In the genomic region with DNA sequence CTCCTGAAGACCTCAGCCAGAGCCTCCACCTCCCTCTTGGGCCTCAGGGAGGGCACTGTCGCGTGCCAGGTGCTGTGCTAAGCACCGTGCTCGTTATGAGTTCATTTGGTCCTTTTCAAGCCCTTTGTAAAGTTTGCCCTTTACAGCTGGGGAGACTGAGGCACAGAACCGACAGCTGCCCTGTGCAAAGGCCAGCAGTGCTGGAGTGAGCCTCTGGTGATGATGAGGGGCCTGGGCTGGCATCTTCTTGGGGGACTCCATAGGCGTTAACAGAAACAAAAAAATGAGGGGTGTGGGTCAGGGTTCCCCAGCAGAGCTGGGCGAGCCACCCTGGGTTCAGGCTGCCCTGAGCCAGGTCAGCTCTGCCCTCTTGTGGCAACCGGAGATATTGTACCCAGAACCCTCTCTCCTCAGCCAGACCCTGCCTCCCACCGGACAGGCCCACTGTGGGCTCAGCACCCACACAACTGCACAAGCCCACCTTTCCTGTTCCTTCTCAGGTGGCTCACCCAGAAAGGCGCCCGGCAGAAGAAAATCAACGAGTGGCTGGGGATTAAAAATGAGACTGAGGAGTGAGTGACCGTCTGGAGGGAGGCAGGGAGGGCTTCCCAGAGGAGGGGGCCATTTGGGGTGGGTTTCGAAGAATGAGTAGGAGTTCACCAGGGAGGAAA, we compare ENCODE assay signal across 8 cellular contexts.
DNase-seq lines count a peak whose midpoint lies in the region; ATAC-seq and TF ChIP-seq lines count a peak whose summit lies in the region.

No MANE protein-coding gene starts in this region.

- TF ChIP-seq CTCF in LNCAP (IDR thresholded peaks at IDR 0.05), result peak; percentile 71
- peak; percentile 67 for TF ChIP-seq CTCF in nephron progenitor cell (IDR thresholded peaks at IDR 0.05)

- DNase-seq in NCI-H1436 (lab: John Stamatoyannopoulos, UW) (peak; percentile 30), NCI-H1436 treated with DMSO at 0.1 percent for 48 hours (lab: John Stamatoyannopoulos, UW) (no peak), nephron progenitor cell (peak; percentile 68), pons (ENCODE audit: low spot score) (no peak)
- peak; percentile 57 for DNase-seq in activated CD4-positive, alpha-beta T cell treated with anti-CD3 and anti-CD28 coated beads, Interleukin-2, amount 50 U/mL, for 1 hour
- peak; percentile 53 to 62 (median 61) for DNase-seq in effector memory CD8-positive, alpha-beta T cell

- H3K9me3 Mint-ChIP-seq in effector memory CD8-positive, alpha-beta T cell, result no peaks in the 10 kb centered on the region
- H3K9me3 Mint-ChIP-seq in nephron progenitor cell, result no peaks in the 10 kb centered on the region

- no peak overlapping the region for H3K27ac Mint-ChIP-seq in effector memory CD8-positive, alpha-beta T cell
- H3K27ac Mint-ChIP-seq in nephron progenitor cell, result no peak overlapping the region

- H3K4me1 Mint-ChIP-seq in effector memory CD8-positive, alpha-beta T cell (ENCODE audit: low read depth in 2 of 2), result peaks cover 3 to 4% of the 10 kb centered on the region in 2 donors
- H3K4me1 Mint-ChIP-seq in nephron progenitor cell, result peaks cover 5% of the 10 kb centered on the region

- peak; percentile 86 for ATAC-seq in effector memory CD8-positive, alpha-beta T cell (replicated peaks)
- no peak for ATAC-seq in GM18861 (IDR thresholded peaks at IDR 0.05; ENCODE audit: unreplicated experiment)

- peaks cover 38% of the 10 kb centered on the region for H3K36me3 Mint-ChIP-seq in effector memory CD8-positive, alpha-beta T cell (ENCODE audit: insufficient read depth)
- peaks cover 61% of the 10 kb centered on the region for H3K36me3 Mint-ChIP-seq in nephron progenitor cell (ENCODE audit: low read depth)

- no peaks in the 10 kb centered on the region for H3K27me3 Mint-ChIP-seq in effector memory CD8-positive, alpha-beta T cell
- peaks cover 7% of the 10 kb centered on the region for H3K27me3 Mint-ChIP-seq in nephron progenitor cell (ENCODE audit: low read depth, poor library complexity)

- no peak overlapping the region for H3K4me3 Mint-ChIP-seq in effector memory CD8-positive, alpha-beta T cell
- no peak overlapping the region for H3K4me3 Mint-ChIP-seq in nephron progenitor cell

Comparison
In these comparisons a context has a peak if more than half of its experiments do, and no peak if none do; other contexts are left out.
1. DNase-seq: peak in NCI-H1436 (single experiment), activated CD4-positive, alpha-beta T cell treated with anti-CD3 and anti-CD28 coated beads, Interleukin-2, amount 50 U/mL, for 1 hour (single experiment), effector memory CD8-positive, alpha-beta T cell (3 of 3) and nephron progenitor cell (single experiment); none in NCI-H1436 treated with DMSO at 0.1 percent for 48 hours (single experiment) and pons (single experiment).